Comparison of ENCODE assay signal across 8 cellular contexts in genomic region chr17:81034168-81034777, GRCh38. TPM values are rescaled to one million over a fixed set of nuclear protein-coding genes. Genes with fewer than 3 reads are reported as not detected.
DNase-seq lines count a peak whose midpoint lies in the region; ATAC-seq, FAIRE-seq and TF ChIP-seq lines count a peak whose summit lies in the region.

No MANE protein-coding gene starts in this region.

- no peaks in the 10 kb centered on the region for H3K9me3 Mint-ChIP-seq in CD8-positive, alpha-beta memory T cell

- no peaks in the 10 kb centered on the region for H3K36me3 ChIP-seq in CD8-positive, alpha-beta memory T cell (ENCODE audit: insufficient read depth, low read length)
- no peaks in the 10 kb centered on the region for H3K36me3 ChIP-seq in adrenal gland (replicated peaks in 1 of 2)
- H3K36me3 ChIP-seq in keratinocyte (ENCODE audit: control insufficient read depth in 2 of 2, extremely low read depth in 1 of 2, insufficient read depth in 2 of 2, low read length in 2 of 2), result peaks cover 7 to 21% of the 10 kb centered on the region in 2 experiments
- H3K36me3 ChIP-seq in subcutaneous abdominal adipose tissue (ENCODE audit: control insufficient read depth in 5 of 5, insufficient read depth in 5 of 5, low read length in 5 of 5), result no peaks in the 10 kb centered on the region

- H3K9me3 ChIP-seq in CD8-positive, alpha-beta memory T cell (ENCODE audit: low read length), result no peaks in the 10 kb centered on the region
- no peaks in the 10 kb centered on the region for H3K9me3 ChIP-seq in adrenal gland (replicated peaks in 1 of 3)
- no peaks in the 10 kb centered on the region for H3K9me3 ChIP-seq in keratinocyte (ENCODE audit: control insufficient read depth, low read depth, low read length)
- no peaks in the 10 kb centered on the region for H3K9me3 ChIP-seq in subcutaneous abdominal adipose tissue (ENCODE audit: control insufficient read depth in 5 of 5, low read length in 5 of 5)

- peak overlapping the region; percentile 79 for H3K4me2 ChIP-seq in keratinocyte (ENCODE audit: control insufficient read depth, extremely low read depth, insufficient read depth, low read depth, low read length)

- H3K79me2 ChIP-seq in keratinocyte (ENCODE audit: control insufficient read depth, insufficient read depth, low read length), result peaks cover 43% of the 10 kb centered on the region

- WGBS in adrenal gland, 4 donors, result 2 to 12% (median 4%) methylated on average over 6 to 49 of the region's 49 CpGs

- no peak for DNase-seq in CD8-positive, alpha-beta memory T cell
- no peak for DNase-seq in adrenal gland
- no peak for DNase-seq in keratinocyte (ENCODE audit: low read depth, low spot score)
- DNase-seq in GM03348 (ENCODE audit: low spot score), result no peak
- no peak for DNase-seq in KBM-7

- no peak for FAIRE-seq in keratinocyte (lab: Jason Lieb, UNC)

- H4K20me1 ChIP-seq in keratinocyte (ENCODE audit: control insufficient read depth, extremely low read depth, insufficient read depth, low read length), result peaks cover 36% of the 10 kb centered on the region

- ATAC-seq in HG02852 (IDR thresholded peaks at IDR 0.05; ENCODE audit: unreplicated experiment) (peak; percentile 6), GM19452 (IDR thresholded peaks at IDR 0.05; ENCODE audit: unreplicated experiment) (no peak)

- peaks cover 3% of the 10 kb centered on the region for H3K9me1 ChIP-seq in keratinocyte (ENCODE audit: control insufficient read depth, extremely low read depth, insufficient read depth, low read length)

- POLR2A ChIA-PET in CD8-positive, alpha-beta memory T cell (lab: Charles Lee), result interaction anchor here (0.9 to 1.1 kb wide), 2 partner anchors 15 to 30 kb away, joined by 3 read pairs; no protein-coding TSS in a partner anchor

- H3K9ac ChIP-seq in keratinocyte (ENCODE audit: control insufficient read depth, extremely low read depth, insufficient read depth, low read length) (peak overlapping the region; percentile 66), subcutaneous abdominal adipose tissue (ENCODE audit: low read length in 5 of 5) (peak overlapping the region in 4 of 5 donors; percentile 30 to 68 (median 55))

- H3K27ac ChIP-seq in CD8-positive, alpha-beta memory T cell (ENCODE audit: low read depth, low read length), result no peak overlapping the region
- H3K27ac ChIP-seq in adrenal gland (peak overlapping the region in 2 of 5 donors; percentile 26 to 61), keratinocyte (ENCODE audit: control insufficient read depth, insufficient read depth, low read length) (no peak overlapping the region), subcutaneous abdominal adipose tissue (ENCODE audit: low read depth, low read length) (no peak overlapping the region)

- dilution Hi-C loops in keratinocyte (cut with MboI; ENCODE audit: extremely low pct_ligation_motif_present, low sequenced_read_pairs), result no loop called here

- H3K36me3 Mint-ChIP-seq in CD8-positive, alpha-beta memory T cell, result peaks cover 0 to 1% (median 0%) of the 10 kb centered on the region in 3 donors

- no peak for TF ChIP-seq POLR2A in adrenal gland (IDR thresholded peaks at IDR 0.05)

- intact Hi-C loops in adrenal gland (cut with DNase I), result no loop called here

- TF ChIP-seq CTCF in adrenal gland (IDR thresholded peaks at IDR 0.05) (no peak), keratinocyte (optimal IDR thresholded peaks at IDR 0.05 in 1 of 3, IDR thresholded peaks at IDR 0.05 in 1 of 3, conservative IDR thresholded peaks at IDR 0.05 in 1 of 3; ENCODE audit: extremely low read depth in 1 of 3, insufficient read depth in 2 of 3, low read length in 3 of 3) (no peak)

- peak overlapping the region in 5 of 8 donors; percentile 17 to 84 (median 57) for H3K27ac Mint-ChIP-seq in CD8-positive, alpha-beta memory T cell

- H3K4me1 ChIP-seq in CD8-positive, alpha-beta memory T cell (ENCODE audit: insufficient read depth, low read length), result peaks cover 8% of the 10 kb centered on the region
- peaks cover 20 to 38% of the 10 kb centered on the region in 2 donors for H3K4me1 ChIP-seq in adrenal gland (replicated peaks in 1 of 2)
- H3K4me1 ChIP-seq in keratinocyte (ENCODE audit: control insufficient read depth, extremely low read depth, insufficient read depth, low read length), result peaks cover 30% of the 10 kb centered on the region
- peaks cover 7 to 68% (median 33%) of the 10 kb centered on the region in 5 donors for H3K4me1 ChIP-seq in subcutaneous abdominal adipose tissue (ENCODE audit: control insufficient read depth in 5 of 5, insufficient read depth in 5 of 5, low read length in 5 of 5)

- H3K4me3 ChIP-seq in CD8-positive, alpha-beta memory T cell (ENCODE audit: low read length), result peak overlapping the region; percentile 34
- H3K4me3 ChIP-seq in adrenal gland (peak overlapping the region in 3 of 4 donors; percentile 18 to 82 (median 56)), keratinocyte (ENCODE audit: control insufficient read depth in 2 of 3, extremely low read depth in 1 of 3, insufficient read depth in 2 of 3, low read depth in 1 of 3, low read length in 3 of 3) (peak overlapping the region; percentile 56 to 77 (median 56)), subcutaneous abdominal adipose tissue (ENCODE audit: low read depth in 1 of 5, low read length in 5 of 5) (peak overlapping the region; percentile 57 to 70 (median 66))

- CTCF ChIA-PET in CD8-positive, alpha-beta memory T cell (lab: Charles Lee), result interaction anchor here (2.1 to 2.7 kb wide), 2 partner anchors 11 to 17 kb away, joined by 6 to 15 read pairs; no protein-coding TSS in a partner anchor

- H2AFZ ChIP-seq in keratinocyte (ENCODE audit: control insufficient read depth, low read length), result no peak overlapping the region

- peak overlapping the region; percentile 60 to 98 (median 88) for H3K4me3 Mint-ChIP-seq in CD8-positive, alpha-beta memory T cell

- H3K4me1 Mint-ChIP-seq in CD8-positive, alpha-beta memory T cell, result peaks cover 9 to 28% (median 12%) of the 10 kb centered on the region in 3 donors

- H3K27me3 ChIP-seq in CD8-positive, alpha-beta memory T cell (ENCODE audit: insufficient read depth, low read length, poor library complexity, severe bottlenecking), result no peaks in the 10 kb centered on the region
- H3K27me3 ChIP-seq in adrenal gland (no peaks in the 10 kb centered on the region), keratinocyte (ENCODE audit: control insufficient read depth, extremely low read depth, insufficient read depth, low read length) (peaks cover 12% of the 10 kb centered on the region), subcutaneous abdominal adipose tissue (ENCODE audit: control insufficient read depth in 5 of 5, insufficient read depth in 4 of 5, low read length in 5 of 5) (peaks cover 0 to 29% (median 0%) of the 10 kb centered on the region in 5 donors)

- peaks cover 5 to 13% of the 10 kb centered on the region in 2 donors for H3K27me3 Mint-ChIP-seq in CD8-positive, alpha-beta memory T cell

- in situ Hi-C loops in KBM-7 (cut with MboI; ENCODE audit: low pct_unique_long_range_greater_than_20kb, low sequenced_read_pairs), result no loop called here

RNA-seq across cellular contexts. Expression of gene BAIAP2, which starts 0.7 kb away (rescaled TPM):
- total RNA-seq in CD8-positive, alpha-beta memory T cell, result 1 to 10 TPM; 5.3 to 8.8 TPM
- 6.6 TPM for polyA plus RNA-seq in CD8-positive, alpha-beta memory T cell
- 10 to 100 TPM in 7 of 8 donors, 1 to 10 TPM in 1; 7.8 to 19.9 (median 15.3) TPM for total RNA-seq in adrenal gland
- polyA plus RNA-seq in adrenal gland (10 to 100 TPM in 2 of 3 donors, 1 to 10 TPM in 1; 8.7 to 33.4 (median 12.1) TPM), keratinocyte (48.9 to 74.4 TPM (median 56.7 TPM) in 3 replicates)
- 102 TPM for polyA plus RNA-seq in keratinocyte (2011; ENCODE audit: low read depth)
- 30.3 and 63.1 TPM in 2 replicates for polyA plus RNA-seq in keratinocyte (2011; cell fraction: cytosol; rRNA removed)
- polyA plus RNA-seq in keratinocyte (2011; cell fraction: nucleus; rRNA removed), result 87.9 and 109 TPM in 2 replicates
- polyA plus RNA-seq in keratinocyte (2012; ENCODE audit: low replicate concordance), result 66.3 and 124 TPM in 2 replicates
- polyA minus RNA-seq in keratinocyte, result 44.6 to 102 TPM (median 54.9 TPM) in 3 replicates
- 94.8 TPM for polyA minus RNA-seq in keratinocyte (2011; cell fraction: cytosol; rRNA and poly(A)+ RNA removed)
- polyA minus RNA-seq in keratinocyte (2011; cell fraction: nucleus; rRNA and poly(A)+ RNA removed), result 66.4 and 99.6 TPM in 2 replicates

RNA-seq across cellular contexts. Expression of gene CHMP6, which starts 42.6 kb away (rescaled TPM):
- total RNA-seq in CD8-positive, alpha-beta memory T cell, result 10 to 100 TPM; 31.2 to 32.7 TPM
- polyA plus RNA-seq in CD8-positive, alpha-beta memory T cell, result 45.1 TPM
- total RNA-seq in adrenal gland, result 10 to 100 TPM; 22.6 to 35.3 (median 27.0) TPM
- polyA plus RNA-seq in adrenal gland (10 to 100 TPM; 23.8 to 33.7 (median 24.4) TPM), keratinocyte (14.5 to 26.7 TPM (median 20.9 TPM) in 3 replicates)
- polyA plus RNA-seq in keratinocyte (2011; ENCODE audit: low read depth), result 18.9 TPM
- 12.8 and 20.2 TPM in 2 replicates for polyA plus RNA-seq in keratinocyte (2011; cell fraction: cytosol; rRNA removed)
- polyA plus RNA-seq in keratinocyte (2011; cell fraction: nucleus; rRNA removed), result 12.8 and 15.0 TPM in 2 replicates
- 5.6 and 22.8 TPM in 2 replicates for polyA plus RNA-seq in keratinocyte (2012; ENCODE audit: low replicate concordance)
- polyA minus RNA-seq in keratinocyte, result 7.6 to 13.2 TPM (median 10.2 TPM) in 3 replicates
- polyA minus RNA-seq in keratinocyte (2011; cell fraction: cytosol; rRNA and poly(A)+ RNA removed), result 19.2 TPM
- 8.2 and 9.0 TPM in 2 replicates for polyA minus RNA-seq in keratinocyte (2011; cell fraction: nucleus; rRNA and poly(A)+ RNA removed)
